8 cellular contexts compared by ENCODE assay signal in genomic region chr13:110712849-110713641, GRCh38. TPM values are rescaled to one million over a fixed set of nuclear protein-coding genes. Genes with fewer than 3 reads are reported as not detected.
A peak's percentile ranks its signal among the peaks of the same experiment; 100 is the strongest.
DNase-seq lines count a peak whose midpoint lies in the region; ATAC-seq and TF ChIP-seq lines count a peak whose summit lies in the region.

No MANE protein-coding gene starts in this region.

- H3K27ac ChIP-seq in HUES48 (ENCODE audit: low read depth, low read length): peak overlapping the region; percentile 100
- peak overlapping the region; percentile 96 for H3K27ac ChIP-seq in mesendoderm (ENCODE audit: low read depth, low read length)

- peak overlapping the region; percentile 97 for H3K9ac ChIP-seq in HUES48 (ENCODE audit: low read depth, low read length)
- peak overlapping the region; percentile 94 for H3K9ac ChIP-seq in NT2/D1 (ENCODE audit: insufficient read length, low read depth)
- peak overlapping the region; percentile 86 for H3K9ac ChIP-seq in endocrine pancreas (ENCODE audit: control insufficient read depth, insufficient read depth, low read length)
- H3K9ac ChIP-seq in mesendoderm (ENCODE audit: low read length): peak overlapping the region; percentile 99

- no peaks in the 10 kb centered on the region for H3K27me3 Mint-ChIP-seq in Calu3 (ENCODE audit: unreplicated experiment)

- CTCF ChIA-PET in Calu3 (lab: Charles Lee): no interaction called here

- peaks cover 45% of the 10 kb centered on the region for H3K36me3 Mint-ChIP-seq in Calu3 (ENCODE audit: insufficient read depth, unreplicated experiment)

- H3K56ac ChIP-seq in mesendoderm (ENCODE audit: low read length): peak overlapping the region; percentile 98

- H3K4ac ChIP-seq in mesendoderm (ENCODE audit: low read depth, low read length): peak overlapping the region; percentile 85

- H4K5ac ChIP-seq in mesendoderm (ENCODE audit: low read length): no peak overlapping the region

- no peak overlapping the region for H2BK15ac ChIP-seq in mesendoderm (replicated peaks; ENCODE audit: low read depth)

- peak overlapping the region; percentile 97 for H3K27ac Mint-ChIP-seq in Calu3 (ENCODE audit: unreplicated experiment)

- no peak for TF ChIP-seq CTCF in Calu3 (IDR thresholded peaks at IDR 0.05; ENCODE audit: unreplicated experiment)

- H3K36me3 ChIP-seq in HUES48 (ENCODE audit: control insufficient read depth, insufficient read depth, low read length) (no peaks in the 10 kb centered on the region), NT2/D1 (ENCODE audit: insufficient read depth, insufficient read length, low read length) (no peaks in the 10 kb centered on the region), endocrine pancreas (ENCODE audit: control insufficient read depth, insufficient read depth, low read length) (no peaks in the 10 kb centered on the region), mesendoderm (ENCODE audit: control insufficient read depth, insufficient read depth, low read length) (no peaks in the 10 kb centered on the region)

- no peak overlapping the region for H2AK5ac ChIP-seq in mesendoderm (ENCODE audit: low read length)

- H2BK120ac ChIP-seq in mesendoderm (ENCODE audit: low read depth, low read length): no peak overlapping the region

- H3K79me1 ChIP-seq in mesendoderm (ENCODE audit: low read length): no peaks in the 10 kb centered on the region

- H4K8ac ChIP-seq in mesendoderm (ENCODE audit: low read depth, low read length): no peak overlapping the region

- BruUV-seq in Calu3 (replicated peaks; lab: Mats Ljungman, UMichigan): no TSS peak

- H3K4me1 ChIP-seq in HUES48 (ENCODE audit: control insufficient read depth, insufficient read depth, low read length) (peaks cover 18% of the 10 kb centered on the region), NT2/D1 (ENCODE audit: insufficient read depth, insufficient read length) (no peaks in the 10 kb centered on the region), endocrine pancreas (ENCODE audit: control insufficient read depth, insufficient read depth, low read length) (no peaks in the 10 kb centered on the region), mesendoderm (ENCODE audit: control insufficient read depth, low read depth, low read length) (no peaks in the 10 kb centered on the region)

- peak overlapping the region; percentile 80 for H3K23ac ChIP-seq in mesendoderm (ENCODE audit: low read length)

- peak overlapping the region; percentile 88 for H3K18ac ChIP-seq in mesendoderm (ENCODE audit: low read length)

- H3K9me3 ChIP-seq in HUES48 (ENCODE audit: control insufficient read depth, insufficient read depth, low read length): no peaks in the 10 kb centered on the region
- H3K9me3 ChIP-seq in NT2/D1 (ENCODE audit: insufficient read depth, low read length): no peaks in the 10 kb centered on the region
- H3K9me3 ChIP-seq in endocrine pancreas (ENCODE audit: control insufficient read depth, low read length): no peaks in the 10 kb centered on the region

- H3K4me3 ChIP-seq in HUES48 (ENCODE audit: low read depth, low read length) (peak overlapping the region; percentile 96), NT2/D1 (ENCODE audit: insufficient read length, low read depth) (peak overlapping the region; percentile 96), endocrine pancreas (ENCODE audit: control insufficient read depth, insufficient read depth, low read length) (no peak overlapping the region), mesendoderm (ENCODE audit: low read length) (peak overlapping the region; percentile 84)

- WGBS in mesendoderm (ENCODE audit: extremely low coverage, insufficient coverage, low lambda C conversion rate): no CpG with 5 or more reads among the region's 68 CpGs

- intact Hi-C loops in Calu3 (cut with micrococcal nuclease; ENCODE audit: unreplicated experiment): no loop called here

- H3K79me2 ChIP-seq in mesendoderm (ENCODE audit: control insufficient read depth, insufficient read depth, low read length): peaks cover 33% of the 10 kb centered on the region

- ATAC-seq in GM21423 (IDR thresholded peaks at IDR 0.05; ENCODE audit: unreplicated experiment): peak; percentile 47

- no peaks in the 10 kb centered on the region for H3K27me3 ChIP-seq in HUES48 (ENCODE audit: control insufficient read depth, insufficient read depth, low read length)
- H3K27me3 ChIP-seq in NT2/D1 (ENCODE audit: insufficient read depth, insufficient read length): no peaks in the 10 kb centered on the region
- H3K27me3 ChIP-seq in endocrine pancreas (ENCODE audit: control insufficient read depth, insufficient read depth, low read length): no peaks in the 10 kb centered on the region
- no peaks in the 10 kb centered on the region for H3K27me3 ChIP-seq in mesendoderm (ENCODE audit: insufficient read depth, low read length, poor library complexity)

- no peaks in the 10 kb centered on the region for H3K9me3 Mint-ChIP-seq in Calu3 (ENCODE audit: low read depth, unreplicated experiment)

- H3K4me1 Mint-ChIP-seq in Calu3 (ENCODE audit: low read depth, unreplicated experiment): no peaks in the 10 kb centered on the region

- peak overlapping the region; percentile 85 for H2BK5ac ChIP-seq in mesendoderm (ENCODE audit: low read length)

- DNase-seq in Calu3 (peak; percentile 91), NT2/D1 (ENCODE audit: low read depth, low spot score) (peak; percentile 98), mesendoderm (peak; percentile 100)
- peak; percentile 98 for DNase-seq in activated CD8-positive, alpha-beta memory T cell treated with anti-CD3 and anti-CD28 coated beads, Interleukin-2, amount 50 U/mL, for 24 hours (ENCODE audit: extremely low read depth)
- peak; percentile 99 for DNase-seq in stimulated activated CD8-positive, alpha-beta memory T cell treated with anti-CD3 and anti-CD28 coated beads, Interleukin-12 subunit alpha, Interleukin-12 subunit beta, amount 100 ng/mL, for 4 hours (ENCODE audit: low read depth)

- H3K4me3 Mint-ChIP-seq in Calu3 (ENCODE audit: low read depth, unreplicated experiment): peak overlapping the region; percentile 90

- H3K4me2 ChIP-seq in mesendoderm (ENCODE audit: low read length): peak overlapping the region; percentile 100

RNA-seq across cellular contexts. Expression of gene ING1, which starts 0.5 kb away (rescaled TPM):
- 8.4 and 8.9 TPM in 2 replicates for total RNA-seq in Calu3 (2022)
- 21.0 TPM for polyA plus RNA-seq in mesendoderm (2013, experiment 1 of 2)
- 19.7 TPM for polyA plus RNA-seq in mesendoderm (2013, experiment 2 of 2)

RNA-seq across cellular contexts. Expression of gene CARS2, which starts 7.1 kb away (rescaled TPM):
- total RNA-seq in Calu3 (2022): 19.4 and 24.8 TPM in 2 replicates
- 25.5 TPM for polyA plus RNA-seq in mesendoderm (2013, experiment 1 of 2)
- polyA plus RNA-seq in mesendoderm (2013, experiment 2 of 2): 25.7 TPM
